In the genomic region with DNA sequence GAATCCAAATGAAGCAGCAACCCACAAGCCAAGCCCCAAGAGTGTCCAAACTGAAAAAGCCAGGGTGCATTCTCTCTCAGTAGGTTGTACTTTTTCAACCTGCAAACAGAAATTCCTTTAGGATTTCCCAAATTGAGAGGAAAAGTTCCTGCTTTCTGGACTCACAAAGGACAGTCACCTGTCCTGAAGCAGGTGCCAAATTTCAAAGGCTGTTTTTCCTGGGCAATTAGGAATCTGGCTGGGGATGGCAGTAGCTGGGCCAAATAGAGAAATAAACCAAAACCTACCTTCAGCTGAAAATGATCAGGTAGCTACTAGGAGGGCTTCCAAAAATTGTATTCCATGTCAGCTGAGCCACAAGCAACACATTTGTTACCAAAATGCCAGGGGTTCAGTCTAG, we compare ENCODE assay signal across 28 cellular contexts.
"Had no signal": no experiment of that assay in that cellular context is flagged by ENCODE, and none has a peak within 500 bp of the region (broad histone marks: within the 10 kb centered on the region; RNA-seq: fewer than 3 reads in every experiment).

No MANE protein-coding gene starts in this region.

- H3K4me3 ChIP-seq: colonic mucosa, coronary artery, dorsolateral prefrontal cortex, esophagus muscularis mucosa, esophagus squamous epithelium, gastrocnemius medialis, gastroesophageal sphincter, heart left ventricle had no signal

- H3K4me1 ChIP-seq: colonic mucosa, esophagus muscularis mucosa, esophagus squamous epithelium, foreskin keratinocyte, gastrocnemius medialis, gastroesophageal sphincter, heart left ventricle had no signal

- H3K27me3 Mint-ChIP-seq: dendritic cell treated with granulocyte-macrophage colony-stimulating factor and Interleukin-4, amounts not matched to agents 40 ng/mL and 50 ng/mL, for 4 days; effector memory CD8-positive, alpha-beta T cell had no signal

- FAIRE-seq: colon, endometrium, endothelial cell of umbilical vein, frontal cortex had no signal

- ATAC-seq: effector memory CD8-positive, alpha-beta T cell; esophagus mucosa; foreskin keratinocyte; gastrocnemius medialis; gastroesophageal sphincter; heart left ventricle had no signal

- H3K27ac ChIP-seq: colonic mucosa, coronary artery, dorsolateral prefrontal cortex, epithelial cell of prostate, esophagus muscularis mucosa, esophagus squamous epithelium, foreskin keratinocyte, gastrocnemius medialis, gastroesophageal sphincter, heart left ventricle had no signal

- H3K9me3 ChIP-seq: colonic mucosa, gastrocnemius medialis had no signal

- H3K27me3 ChIP-seq: colonic mucosa, esophagus muscularis mucosa, esophagus squamous epithelium, foreskin keratinocyte, gastrocnemius medialis, gastroesophageal sphincter, heart left ventricle had no signal

- H3K36me3 ChIP-seq: colonic mucosa, esophagus muscularis mucosa, esophagus squamous epithelium, gastrocnemius medialis, gastroesophageal sphincter, heart left ventricle had no signal

- H3K4me1 Mint-ChIP-seq: endodermal cell had no signal

- DNase-seq: colonic mucosa; cortex of kidney; dermis blood vessel endothelial cell; dorsolateral prefrontal cortex; effector CD4-positive, alpha-beta T cell; effector CD8-positive, alpha-beta T cell; effector memory CD4-positive, alpha-beta T cell; effector memory CD8-positive, alpha-beta T cell; endodermal cell; erythroblast; esophagus squamous epithelium; foreskin fibroblast; foreskin keratinocyte; foreskin melanocyte; gastrocnemius medialis; glutamatergic neuron; head of caudate nucleus; heart left ventricle had no signal

- H3K27ac Mint-ChIP-seq: dendritic cell treated with granulocyte-macrophage colony-stimulating factor and Interleukin-4, amounts not matched to agents 40 ng/mL and 50 ng/mL, for 4 days; effector memory CD8-positive, alpha-beta T cell; endodermal cell had no signal

- H3K4me3 Mint-ChIP-seq: dendritic cell treated with granulocyte-macrophage colony-stimulating factor and Interleukin-4, amounts not matched to agents 40 ng/mL and 50 ng/mL, for 4 days; effector memory CD8-positive, alpha-beta T cell; endodermal cell had no signal
